15 cellular contexts compared by ENCODE assay signal in genomic region chr7:115728518-115728917, GRCh38.
DNase-seq lines count a peak whose midpoint lies in the region; FAIRE-seq and TF ChIP-seq lines count a peak whose summit lies in the region.
"Had no signal": no experiment of that assay in that cellular context is flagged by ENCODE, and none has a peak within 500 bp of the region (broad histone marks: within the 10 kb centered on the region; RNA-seq: fewer than 3 reads in every experiment).

No MANE protein-coding gene starts in this region.

- no peaks in the 10 kb centered on the region for H3K9me3 ChIP-seq in HEK293 (ENCODE audit: control insufficient read depth, insufficient read depth, low read depth, low read length)

- FAIRE-seq in GM19239 (lab: Jason Lieb, UNC), result no peak
- FAIRE-seq: D721Med, H54 had no signal

- H3K36me3 ChIP-seq in HEK293 (ENCODE audit: control insufficient read depth in 2 of 2, insufficient read depth in 1 of 2, low read length in 2 of 2), result no peaks in the 10 kb centered on the region

- no peak overlapping the region for H3K27ac ChIP-seq in HEK293 (ENCODE audit: extremely low read depth, low read depth, low read length)
- H3K27ac ChIP-seq: KMS-11 had no signal

- H3K4me1 ChIP-seq in HEK293 (ENCODE audit: control insufficient read depth, insufficient read depth, low read length), result peaks cover 22% of the 10 kb centered on the region

- no peak for TF ChIP-seq CTCF in HEK293 (tag by site-specific recombination; IDR thresholded peaks at IDR 0.05)

- POLR2A ChIA-PET in HEK293 (lab: Yijun Ruan, JAX), result no interaction called here

- DNase-seq in NCI-H1417 (lab: John Stamatoyannopoulos, UW) (peak; percentile 63 to 95 (median 92)), NCI-H69 (lab: John Stamatoyannopoulos, UW) (peak; percentile 100), left kidney (ENCODE audit: low read depth, low spot score) (peak; percentile 12), middle frontal gyrus (ENCODE audit: extremely low spot score, low spot score) (no peak), GM19239 (ENCODE audit: insufficient read length, low spot score) (no peak), AG08396 (ENCODE audit: low spot score) (no peak)
- DNase-seq: ACHN; CD4-positive, alpha-beta memory T cell; EL; NCI-H1694 treated with DMSO at 0.1 percent for 48 hours; NCI-H774 had no signal

- H3K4me3 ChIP-seq in HEK293 (ENCODE audit: low read depth, low read length), result no peak overlapping the region

- CTCF ChIA-PET in HEK293 (lab: Yijun Ruan, JAX), result interaction anchor here (0.7 kb wide), 2 partner anchors 21 to 291 kb away, joined by 3 to 4 read pairs; no protein-coding TSS in a partner anchor

TF ChIP-seq in HEK293, 187 proteins besides CTCF, POLR2A, EP300 and RAD21 (continues in another document):
- TF ChIP-seq WT1 (tag by site-specific recombination; IDR thresholded peaks at IDR 0.05) (0 out of 2 replicates have a peak, but pooled peaks have one; percentile 38), PRDM6 (tag by site-specific recombination; IDR thresholded peaks at IDR 0.05) (no peak), GFI1B (tag by site-specific recombination; IDR thresholded peaks at IDR 0.05) (no peak), ZNF660 (tag by site-specific recombination; IDR thresholded peaks at IDR 0.05) (no peak), ZNF677 (tag by site-specific recombination; IDR thresholded peaks at IDR 0.05) (no peak), ZNF596 (tag by site-specific recombination; IDR thresholded peaks at IDR 0.05) (0 out of 2 replicates have a peak, but pooled peaks have one; percentile 8), ZBTB49 (tag by site-specific recombination; IDR thresholded peaks at IDR 0.05; ENCODE audit: low read depth) (no peak), SCRT1 (tag by site-specific recombination; IDR thresholded peaks at IDR 0.05; ENCODE audit: borderline replicate concordance) (no peak), ZNF610 (tag by site-specific recombination; IDR thresholded peaks at IDR 0.05; ENCODE audit: borderline replicate concordance) (no peak), ZNF423 (tag by site-specific recombination; IDR thresholded peaks at IDR 0.05) (no peak), ZNF221 (tag by site-specific recombination; IDR thresholded peaks at IDR 0.05; ENCODE audit: borderline replicate concordance) (no peak), ZNF2 (tag by site-specific recombination; IDR thresholded peaks at IDR 0.05) (no peak), SCRT2 (tag by site-specific recombination; IDR thresholded peaks at IDR 0.05) (no peak), ZNF561 (tag by site-specific recombination; IDR thresholded peaks at IDR 0.05; ENCODE audit: borderline replicate concordance) (no peak), KLF8 (tag by site-specific recombination; IDR thresholded peaks at IDR 0.05) (no peak), ZXDB (tag by site-specific recombination; IDR thresholded peaks at IDR 0.05) (no peak), ZNF501 (tag by site-specific recombination; IDR thresholded peaks at IDR 0.05) (no peak), FEZF1 (tag by site-specific recombination; IDR thresholded peaks at IDR 0.05) (peak; percentile 85), TSHZ1 (tag by site-specific recombination; IDR thresholded peaks at IDR 0.05; ENCODE audit: borderline replicate concordance) (no peak), ZNF366 (tag by site-specific recombination; conservative IDR thresholded peaks at IDR 0.05) (no peak), ZIC2 (tag by site-specific recombination; IDR thresholded peaks at IDR 0.05) (no peak)
- TF ChIP-seq, protein P1, sequence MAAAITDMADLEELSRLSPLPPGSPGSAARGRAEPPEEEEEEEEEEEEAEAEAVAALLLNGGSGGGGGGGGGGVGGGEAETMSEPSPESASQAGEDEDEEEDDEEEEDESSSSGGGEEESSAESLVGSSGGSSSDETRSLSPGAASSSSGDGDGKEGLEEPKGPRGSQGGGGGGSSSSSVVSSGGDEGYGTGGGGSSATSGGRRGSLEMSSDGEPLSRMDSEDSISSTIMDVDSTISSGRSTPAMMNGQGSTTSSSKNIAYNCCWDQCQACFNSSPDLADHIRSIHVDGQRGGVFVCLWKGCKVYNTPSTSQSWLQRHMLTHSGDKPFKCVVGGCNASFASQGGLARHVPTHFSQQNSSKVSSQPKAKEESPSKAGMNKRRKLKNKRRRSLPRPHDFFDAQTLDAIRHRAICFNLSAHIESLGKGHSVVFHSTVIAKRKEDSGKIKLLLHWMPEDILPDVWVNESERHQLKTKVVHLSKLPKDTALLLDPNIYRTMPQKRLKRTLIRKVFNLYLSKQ (tag by site-specific recombination; IDR thresholded peaks at IDR 0.05; ENCODE audit: borderline replicate concordance), result no peak
- TF ChIP-seq, protein P2, sequence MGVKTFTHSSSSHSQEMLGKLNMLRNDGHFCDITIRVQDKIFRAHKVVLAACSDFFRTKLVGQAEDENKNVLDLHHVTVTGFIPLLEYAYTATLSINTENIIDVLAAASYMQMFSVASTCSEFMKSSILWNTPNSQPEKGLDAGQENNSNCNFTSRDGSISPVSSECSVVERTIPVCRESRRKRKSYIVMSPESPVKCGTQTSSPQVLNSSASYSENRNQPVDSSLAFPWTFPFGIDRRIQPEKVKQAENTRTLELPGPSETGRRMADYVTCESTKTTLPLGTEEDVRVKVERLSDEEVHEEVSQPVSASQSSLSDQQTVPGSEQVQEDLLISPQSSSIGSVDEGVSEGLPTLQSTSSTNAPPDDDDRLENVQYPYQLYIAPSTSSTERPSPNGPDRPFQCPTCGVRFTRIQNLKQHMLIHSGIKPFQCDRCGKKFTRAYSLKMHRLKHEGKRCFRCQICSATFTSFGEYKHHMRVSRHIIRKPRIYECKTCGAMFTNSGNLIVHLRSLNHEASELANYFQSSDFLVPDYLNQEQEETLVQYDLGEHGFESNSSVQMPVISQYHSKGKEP (tag by site-specific recombination; IDR thresholded peaks at IDR 0.05), result no peak

Comparison
In these comparisons a context has a peak if more than half of its experiments do, and no peak if none do; other contexts are left out.
1. DNase-seq: peak in NCI-H1417 (3 of 3), NCI-H69 (single experiment) and left kidney (single experiment); none in middle frontal gyrus (single experiment), GM19239 (single experiment) and AG08396 (single experiment).